Comparison of ENCODE assay signal across 2 cellular contexts in the genomic region with DNA sequence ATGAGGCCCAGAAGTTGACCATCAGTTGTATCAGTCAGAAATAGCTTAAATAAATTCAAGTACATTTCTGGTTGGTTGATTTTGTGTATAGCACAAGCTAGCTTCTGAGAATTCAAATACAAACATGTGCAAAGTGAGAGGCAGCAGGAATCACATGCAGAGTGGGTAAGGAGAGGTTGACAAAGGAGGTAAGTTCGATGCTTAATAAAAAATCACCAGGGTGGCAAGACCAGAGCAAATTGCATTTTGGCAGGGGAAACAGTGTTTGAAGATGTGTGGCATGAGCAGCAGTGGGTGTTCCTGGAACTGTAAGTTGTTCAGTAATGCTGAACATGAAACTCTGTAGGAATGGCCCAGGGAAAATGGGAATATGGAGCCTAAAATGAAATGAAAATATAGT.
TF ChIP-seq lines count a peak whose summit lies in the region.

No MANE protein-coding gene starts in this region.

TF ChIP-seq in SK-N-SH treated with all-trans-retinoic acid at 6 μM for 48 hours, 23 proteins besides CTCF, POLR2A, EP300 and RAD21 (continued from another document):
- TF ChIP-seq, protein P1, sequence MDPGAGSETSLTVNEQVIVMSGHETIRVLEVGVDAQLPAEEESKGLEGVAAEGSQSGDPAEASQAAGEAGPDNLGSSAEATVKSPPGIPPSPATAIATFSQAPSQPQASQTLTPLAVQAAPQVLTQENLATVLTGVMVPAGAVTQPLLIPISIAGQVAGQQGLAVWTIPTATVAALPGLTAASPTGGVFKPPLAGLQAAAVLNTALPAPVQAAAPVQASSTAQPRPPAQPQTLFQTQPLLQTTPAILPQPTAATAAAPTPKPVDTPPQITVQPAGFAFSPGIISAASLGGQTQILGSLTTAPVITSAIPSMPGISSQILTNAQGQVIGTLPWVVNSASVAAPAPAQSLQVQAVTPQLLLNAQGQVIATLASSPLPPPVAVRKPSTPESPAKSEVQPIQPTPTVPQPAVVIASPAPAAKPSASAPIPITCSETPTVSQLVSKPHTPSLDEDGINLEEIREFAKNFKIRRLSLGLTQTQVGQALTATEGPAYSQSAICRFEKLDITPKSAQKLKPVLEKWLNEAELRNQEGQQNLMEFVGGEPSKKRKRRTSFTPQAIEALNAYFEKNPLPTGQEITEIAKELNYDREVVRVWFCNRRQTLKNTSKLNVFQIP (CRISPR knock-in tag; IDR thresholded peaks at IDR 0.05; ENCODE audit: borderline replicate concordance, low read depth): no peak
- TF ChIP-seq CSDC2 (CRISPR knock-in tag; IDR thresholded peaks at IDR 0.05) (no peak), ZFP3 (CRISPR knock-in tag; IDR thresholded peaks at IDR 0.05) (no peak), ZNF8 (CRISPR knock-in tag; IDR thresholded peaks at IDR 0.05) (no peak), RARB (CRISPR knock-in tag; IDR thresholded peaks at IDR 0.05) (no peak), BACH2 (CRISPR knock-in tag; IDR thresholded peaks at IDR 0.05; ENCODE audit: borderline replicate concordance) (no peak), ESRRG (CRISPR knock-in tag; IDR thresholded peaks at IDR 0.05) (no peak), ISL1 (CRISPR knock-in tag; IDR thresholded peaks at IDR 0.05) (no peak), OSR1 (CRISPR knock-in tag; IDR thresholded peaks at IDR 0.05) (no peak), ZC3H10 (CRISPR knock-in tag; IDR thresholded peaks at IDR 0.05) (no peak)
- TF ChIP-seq, protein P2, sequence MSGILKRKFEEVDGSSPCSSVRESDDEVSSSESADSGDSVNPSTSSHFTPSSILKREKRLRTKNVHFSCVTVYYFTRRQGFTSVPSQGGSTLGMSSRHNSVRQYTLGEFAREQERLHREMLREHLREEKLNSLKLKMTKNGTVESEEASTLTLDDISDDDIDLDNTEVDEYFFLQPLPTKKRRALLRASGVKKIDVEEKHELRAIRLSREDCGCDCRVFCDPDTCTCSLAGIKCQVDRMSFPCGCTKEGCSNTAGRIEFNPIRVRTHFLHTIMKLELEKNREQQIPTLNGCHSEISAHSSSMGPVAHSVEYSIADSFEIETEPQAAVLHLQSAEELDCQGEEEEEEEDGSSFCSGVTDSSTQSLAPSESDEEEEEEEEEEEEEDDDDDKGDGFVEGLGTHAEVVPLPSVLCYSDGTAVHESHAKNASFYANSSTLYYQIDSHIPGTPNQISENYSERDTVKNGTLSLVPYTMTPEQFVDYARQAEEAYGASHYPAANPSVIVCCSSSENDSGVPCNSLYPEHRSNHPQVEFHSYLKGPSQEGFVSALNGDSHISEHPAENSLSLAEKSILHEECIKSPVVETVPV (CRISPR knock-in tag; IDR thresholded peaks at IDR 0.05): no peak
- TF ChIP-seq, protein P3, sequence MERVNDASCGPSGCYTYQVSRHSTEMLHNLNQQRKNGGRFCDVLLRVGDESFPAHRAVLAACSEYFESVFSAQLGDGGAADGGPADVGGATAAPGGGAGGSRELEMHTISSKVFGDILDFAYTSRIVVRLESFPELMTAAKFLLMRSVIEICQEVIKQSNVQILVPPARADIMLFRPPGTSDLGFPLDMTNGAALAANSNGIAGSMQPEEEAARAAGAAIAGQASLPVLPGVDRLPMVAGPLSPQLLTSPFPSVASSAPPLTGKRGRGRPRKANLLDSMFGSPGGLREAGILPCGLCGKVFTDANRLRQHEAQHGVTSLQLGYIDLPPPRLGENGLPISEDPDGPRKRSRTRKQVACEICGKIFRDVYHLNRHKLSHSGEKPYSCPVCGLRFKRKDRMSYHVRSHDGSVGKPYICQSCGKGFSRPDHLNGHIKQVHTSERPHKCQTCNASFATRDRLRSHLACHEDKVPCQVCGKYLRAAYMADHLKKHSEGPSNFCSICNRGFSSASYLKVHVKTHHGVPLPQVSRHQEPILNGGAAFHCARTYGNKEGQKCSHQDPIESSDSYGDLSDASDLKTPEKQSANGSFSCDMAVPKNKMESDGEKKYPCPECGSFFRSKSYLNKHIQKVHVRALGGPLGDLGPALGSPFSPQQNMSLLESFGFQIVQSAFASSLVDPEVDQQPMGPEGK (CRISPR knock-in tag; IDR thresholded peaks at IDR 0.05; ENCODE audit: borderline replicate concordance): no peak
- TF ChIP-seq, protein P4, sequence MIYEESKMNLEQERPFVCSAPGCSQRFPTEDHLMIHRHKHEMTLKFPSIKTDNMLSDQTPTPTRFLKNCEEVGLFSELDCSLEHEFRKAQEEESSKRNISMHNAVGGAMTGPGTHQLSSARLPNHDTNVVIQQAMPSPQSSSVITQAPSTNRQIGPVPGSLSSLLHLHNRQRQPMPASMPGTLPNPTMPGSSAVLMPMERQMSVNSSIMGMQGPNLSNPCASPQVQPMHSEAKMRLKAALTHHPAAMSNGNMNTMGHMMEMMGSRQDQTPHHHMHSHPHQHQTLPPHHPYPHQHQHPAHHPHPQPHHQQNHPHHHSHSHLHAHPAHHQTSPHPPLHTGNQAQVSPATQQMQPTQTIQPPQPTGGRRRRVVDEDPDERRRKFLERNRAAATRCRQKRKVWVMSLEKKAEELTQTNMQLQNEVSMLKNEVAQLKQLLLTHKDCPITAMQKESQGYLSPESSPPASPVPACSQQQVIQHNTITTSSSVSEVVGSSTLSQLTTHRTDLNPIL (CRISPR knock-in tag; IDR thresholded peaks at IDR 0.05; ENCODE audit: low read depth): no peak
- TF ChIP-seq, protein P5, sequence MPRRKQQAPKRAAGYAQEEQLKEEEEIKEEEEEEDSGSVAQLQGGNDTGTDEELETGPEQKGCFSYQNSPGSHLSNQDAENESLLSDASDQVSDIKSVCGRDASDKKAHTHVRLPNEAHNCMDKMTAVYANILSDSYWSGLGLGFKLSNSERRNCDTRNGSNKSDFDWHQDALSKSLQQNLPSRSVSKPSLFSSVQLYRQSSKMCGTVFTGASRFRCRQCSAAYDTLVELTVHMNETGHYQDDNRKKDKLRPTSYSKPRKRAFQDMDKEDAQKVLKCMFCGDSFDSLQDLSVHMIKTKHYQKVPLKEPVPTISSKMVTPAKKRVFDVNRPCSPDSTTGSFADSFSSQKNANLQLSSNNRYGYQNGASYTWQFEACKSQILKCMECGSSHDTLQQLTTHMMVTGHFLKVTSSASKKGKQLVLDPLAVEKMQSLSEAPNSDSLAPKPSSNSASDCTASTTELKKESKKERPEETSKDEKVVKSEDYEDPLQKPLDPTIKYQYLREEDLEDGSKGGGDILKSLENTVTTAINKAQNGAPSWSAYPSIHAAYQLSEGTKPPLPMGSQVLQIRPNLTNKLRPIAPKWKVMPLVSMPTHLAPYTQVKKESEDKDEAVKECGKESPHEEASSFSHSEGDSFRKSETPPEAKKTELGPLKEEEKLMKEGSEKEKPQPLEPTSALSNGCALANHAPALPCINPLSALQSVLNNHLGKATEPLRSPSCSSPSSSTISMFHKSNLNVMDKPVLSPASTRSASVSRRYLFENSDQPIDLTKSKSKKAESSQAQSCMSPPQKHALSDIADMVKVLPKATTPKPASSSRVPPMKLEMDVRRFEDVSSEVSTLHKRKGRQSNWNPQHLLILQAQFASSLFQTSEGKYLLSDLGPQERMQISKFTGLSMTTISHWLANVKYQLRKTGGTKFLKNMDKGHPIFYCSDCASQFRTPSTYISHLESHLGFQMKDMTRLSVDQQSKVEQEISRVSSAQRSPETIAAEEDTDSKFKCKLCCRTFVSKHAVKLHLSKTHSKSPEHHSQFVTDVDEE (CRISPR knock-in tag; IDR thresholded peaks at IDR 0.05): no peak
TF ChIP-seq in SK-N-SH treated with all-trans-retinoic acid at 6 μM for 48 hours: peak in this region for 0.

TF ChIP-seq in SK-N-SH, 30 proteins besides CTCF, POLR2A, EP300 and RAD21 (continued from another document):
- TF ChIP-seq, protein P6, sequence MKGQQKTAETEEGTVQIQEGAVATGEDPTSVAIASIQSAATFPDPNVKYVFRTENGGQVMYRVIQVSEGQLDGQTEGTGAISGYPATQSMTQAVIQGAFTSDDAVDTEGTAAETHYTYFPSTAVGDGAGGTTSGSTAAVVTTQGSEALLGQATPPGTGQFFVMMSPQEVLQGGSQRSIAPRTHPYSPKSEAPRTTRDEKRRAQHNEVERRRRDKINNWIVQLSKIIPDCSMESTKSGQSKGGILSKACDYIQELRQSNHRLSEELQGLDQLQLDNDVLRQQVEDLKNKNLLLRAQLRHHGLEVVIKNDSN (IDR thresholded peaks at IDR 0.05; ENCODE audit: borderline replicate concordance, low read depth): no peak
- TF ChIP-seq, protein P7, sequence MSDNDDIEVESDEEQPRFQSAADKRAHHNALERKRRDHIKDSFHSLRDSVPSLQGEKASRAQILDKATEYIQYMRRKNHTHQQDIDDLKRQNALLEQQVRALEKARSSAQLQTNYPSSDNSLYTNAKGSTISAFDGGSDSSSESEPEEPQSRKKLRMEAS (IDR thresholded peaks at IDR 0.05; ENCODE audit: low read depth): no peak
- TF ChIP-seq NRF1 (IDR thresholded peaks at IDR 0.05; ENCODE audit: low read depth, low read length): no peak
